Comparison of ENCODE assay signal across 29 cellular contexts in the genomic region with DNA sequence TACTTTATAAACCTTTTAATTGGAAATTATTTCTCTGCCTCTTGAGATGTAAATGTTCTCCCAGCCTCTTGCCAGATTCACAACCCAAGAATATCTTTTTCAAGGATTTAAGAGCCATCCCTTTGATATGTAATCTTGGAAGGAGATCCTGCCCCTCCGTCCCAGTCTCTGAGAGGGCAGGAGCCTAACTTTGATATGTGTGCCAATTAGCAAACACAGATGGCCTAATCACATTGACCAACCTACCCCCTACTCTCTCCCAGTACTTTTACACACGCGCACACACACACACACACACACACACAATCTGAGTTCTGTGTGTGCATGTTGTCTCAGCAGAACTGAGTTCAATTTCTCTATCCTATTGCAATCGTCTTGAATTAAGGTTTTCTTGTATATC.
"Had no signal": no experiment of that assay in that cellular context is flagged by ENCODE, and none has a peak within 500 bp of the region (broad histone marks: within the 10 kb centered on the region; RNA-seq: fewer than 3 reads in every experiment).

No MANE protein-coding gene starts in this region.

- H3K4me2 ChIP-seq: SK-N-SH had no signal

- H3K4me1 ChIP-seq: Peyer's patch, SJSA1 had no signal

- FAIRE-seq: TTC549 had no signal

- ATAC-seq: activated CD8-positive, alpha-beta T cell treated with anti-CD3 and anti-CD28 coated beads for 36 hours; activated T-cell treated with anti-CD3 and anti-CD28 coated beads, Interleukin-2, amount 50 U/mL, for 72 hours; activated T-helper 17 cell treated with anti-CD3 and anti-CD28 coated beads, Interleukin-2, amount 50 U/mL, for 72 hours; PC-3 had no signal

- H3K27ac ChIP-seq: cardiac muscle cell, Peyer's patch, SJSA1 had no signal

- DNase-seq: activated CD4-positive, alpha-beta T cell treated with anti-CD3 and anti-CD28 coated beads, Interleukin-2, amount 10 ng/mL, durations not matched to agents 24 days and 14 days; activated CD4-positive, alpha-beta T cell treated with anti-CD3 and anti-CD28 coated beads, Interleukin-2, amount 50 U/mL, for 4 hours; activated CD8-positive, alpha-beta T cell treated with anti-CD3 and anti-CD28 coated beads for 36 hours; activated effector memory CD4-positive, alpha-beta T cell treated with anti-CD3 and anti-CD28 coated beads, Interleukin-2, amount 50 U/mL, for 16 hours; activated naive CD4-positive, alpha-beta T cell; activated naive CD4-positive, alpha-beta T cell treated with anti-CD3 and anti-CD28 coated beads, Interleukin-2, amount 50 U/mL, for 16 hours; activated naive CD8-positive, alpha-beta T cell treated with anti-CD3 and anti-CD28 coated beads for 36 hours; activated T-cell treated with anti-CD3 and anti-CD28 coated beads, Interleukin-2, amount 50 U/mL, for 1 hour; activated T-cell treated with anti-CD3 and anti-CD28 coated beads, Interleukin-2, amount 50 U/mL, for 72 hours; amniotic stem cell; aorta; MM.1S; MV-4-11; NCI-H1092; NCI-H1436 treated with DMSO at 0.1 percent for 48 hours; NCI-H1694 treated with DMSO at 0.1 percent for 48 hours; NCI-H2029; NCI-H345; NCI-H524 treated with DMSO at 0.1 percent for 48 hours; NCI-H774; Peyer's patch; RPMI8226; SHP77 treated with DMSO at 0.1 percent for 48 hours; SK-N-SH had no signal

- H3K27me3 ChIP-seq: cardiac muscle cell, Peyer's patch, SJSA1 had no signal

- H3K9ac ChIP-seq: SK-N-SH had no signal

- H3K36me3 ChIP-seq: cardiac muscle cell, Peyer's patch, SJSA1 had no signal

- H3K4me3 ChIP-seq: cardiac muscle cell, Peyer's patch, SJSA1 had no signal

- H3K9me3 ChIP-seq: Peyer's patch, SK-N-SH had no signal
